13 cellular contexts compared by ENCODE assay signal in genomic region chr21:44240353-44240752, GRCh38. TPM values are rescaled to one million over a fixed set of nuclear protein-coding genes. Genes with fewer than 3 reads are reported as not detected.
"Had no signal": no experiment of that assay in that cellular context is flagged by ENCODE, and none has a peak within 500 bp of the region (broad histone marks: within the 10 kb centered on the region; RNA-seq: fewer than 3 reads in every experiment).

No MANE protein-coding gene starts in this region.

RNA-seq across cellular contexts. Expression of gene DNMT3L, which starts 21.3 kb away (rescaled TPM):
- total RNA-seq: activated naive CD8-positive, alpha-beta T cell treated with anti-CD3 and anti-CD28 coated beads for 36 hours; activated T-cell treated with anti-CD3 and anti-CD28 coated beads, Interleukin-2, amount 50 U/mL, for 4 hours; activated T-helper 2 cell treated with anti-CD3 and anti-CD28 coated beads, Interferon-gamma antibody, Interleukin-2, Interleukin-4, amounts not matched to agents 10 μg/mL and 5 μg/mL and 100 μg/mL, durations not matched to agents 14 hours and 24 hours and 36 hours; bronchial epithelial cell; colonic mucosa; dorsolateral prefrontal cortex; endothelial cell of umbilical vein; esophagus muscularis mucosa; gastrocnemius medialis; sigmoid colon; smooth muscle cell; T-helper 1 cell treated with Interleukin-12 subunit alpha and Interleukin-12 subunit beta and Interleukin-4 antibody, amounts not matched to agents 30 ng/mL and 1 ng/mL, for 36 hours; vagina had no signal
- polyA plus RNA-seq: endothelial cell of umbilical vein, sigmoid colon, smooth muscle cell had no signal

RNA-seq across cellular contexts. Expression of gene AIRE, which starts 45.3 kb away (rescaled TPM):
- total RNA-seq: activated naive CD8-positive, alpha-beta T cell treated with anti-CD3 and anti-CD28 coated beads for 36 hours; activated T-cell treated with anti-CD3 and anti-CD28 coated beads, Interleukin-2, amount 50 U/mL, for 4 hours; activated T-helper 2 cell treated with anti-CD3 and anti-CD28 coated beads, Interferon-gamma antibody, Interleukin-2, Interleukin-4, amounts not matched to agents 10 μg/mL and 5 μg/mL and 100 μg/mL, durations not matched to agents 14 hours and 24 hours and 36 hours; bronchial epithelial cell; esophagus muscularis mucosa; gastrocnemius medialis; sigmoid colon had no signal
